15 cellular contexts compared by ENCODE assay signal in genomic region chr15:101213570-101213969, GRCh38. TPM values are rescaled to one million over a fixed set of nuclear protein-coding genes. Genes with fewer than 3 reads are reported as not detected.
DNase-seq lines count a peak whose midpoint lies in the region; ATAC-seq and TF ChIP-seq lines count a peak whose summit lies in the region.
"Had no signal": no experiment of that assay in that cellular context is flagged by ENCODE, and none has a peak within 500 bp of the region (broad histone marks: within the 10 kb centered on the region; RNA-seq: fewer than 3 reads in every experiment).

No MANE protein-coding gene starts in this region.

- peak overlapping the region; percentile 48 for H3K27ac Mint-ChIP-seq in activated CD4-positive, alpha-beta memory T cell treated with anti-CD3 and anti-CD28 coated beads for 36 hours
- no peak overlapping the region for H3K27ac Mint-ChIP-seq in activated CD4-positive, alpha-beta memory T cell treated with anti-CD3 and anti-CD28 coated beads, Interleukin-2, amount 10 ng/mL, durations not matched to agents 7 days and 5 days
- peak overlapping the region in 6 of 7 donors; percentile 13 to 82 (median 66) for H3K27ac Mint-ChIP-seq in CD14-positive monocyte
- H3K27ac Mint-ChIP-seq in activated T-helper 1 cell treated with anti-CD3 and anti-CD28 coated beads, Interleukin-12 subunit alpha, Interleukin-12 subunit beta, Interleukin-2, Interleukin-4 antibody, amounts not matched to agents 30 ng/mL and 10 ng/mL and 1 ng/mL, durations not matched to agents 14 hours and 24 hours and 36 hours, result peak overlapping the region; percentile 59

- peaks cover 31% of the 10 kb centered on the region for H3K4me1 ChIP-seq in foreskin keratinocyte

- H3K36me3 Mint-ChIP-seq in activated CD4-positive, alpha-beta memory T cell treated with anti-CD3 and anti-CD28 coated beads for 36 hours, result peaks cover 18% of the 10 kb centered on the region
- peaks cover 43% of the 10 kb centered on the region for H3K36me3 Mint-ChIP-seq in activated CD4-positive, alpha-beta memory T cell treated with anti-CD3 and anti-CD28 coated beads, Interleukin-2, amount 10 ng/mL, durations not matched to agents 7 days and 5 days (ENCODE audit: low read depth)
- H3K36me3 Mint-ChIP-seq in CD14-positive monocyte, result peaks cover 35 to 43% of the 10 kb centered on the region in 2 donors
- peaks cover 49% of the 10 kb centered on the region for H3K36me3 Mint-ChIP-seq in activated T-helper 1 cell treated with anti-CD3 and anti-CD28 coated beads, Interleukin-12 subunit alpha, Interleukin-12 subunit beta, Interleukin-2, Interleukin-4 antibody, amounts not matched to agents 30 ng/mL and 10 ng/mL and 1 ng/mL, durations not matched to agents 14 hours and 24 hours and 36 hours (ENCODE audit: low read depth)

- DNase-seq in activated CD4-positive, alpha-beta memory T cell treated with anti-CD3 and anti-CD28 coated beads for 36 hours, result no peak
- no peak for DNase-seq in activated CD4-positive, alpha-beta memory T cell treated with anti-CD3 and anti-CD28 coated beads, Interleukin-2, amount 10 ng/mL, durations not matched to agents 7 days and 5 days
- DNase-seq in CD14-positive monocyte (ENCODE audit: low spot score), result no peak
- DNase-seq in activated T-helper 1 cell treated with anti-CD3 and anti-CD28 coated beads, Interleukin-12 subunit alpha, Interleukin-12 subunit beta, Interleukin-2, Interleukin-4 antibody, amounts not matched to agents 30 ng/mL and 10 ng/mL and 1 ng/mL, durations not matched to agents 14 hours and 24 hours and 36 hours (ENCODE audit: low spot score), result no peak
- DNase-seq in foreskin keratinocyte, result peak; percentile 46 to 76
- no peak for DNase-seq in NOMO-1 treated with DMSO at 0.1 percent for 48 hours (lab: John Stamatoyannopoulos, UW; ENCODE audit: unreplicated experiment)
- DNase-seq in GM10266 (ENCODE audit: extremely low spot score), result no peak
- DNase-seq: Calu3, NCI-H1048, NCI-H146, NCI-H226, NCI-H526 had no signal

- no peak overlapping the region for H3K4me3 Mint-ChIP-seq in activated CD4-positive, alpha-beta memory T cell treated with anti-CD3 and anti-CD28 coated beads for 36 hours
- H3K4me3 Mint-ChIP-seq in activated CD4-positive, alpha-beta memory T cell treated with anti-CD3 and anti-CD28 coated beads, Interleukin-2, amount 10 ng/mL, durations not matched to agents 7 days and 5 days, result no peak overlapping the region
- H3K4me3 Mint-ChIP-seq in CD14-positive monocyte, result no peak overlapping the region
- H3K4me3 Mint-ChIP-seq in activated T-helper 1 cell treated with anti-CD3 and anti-CD28 coated beads, Interleukin-12 subunit alpha, Interleukin-12 subunit beta, Interleukin-2, Interleukin-4 antibody, amounts not matched to agents 30 ng/mL and 10 ng/mL and 1 ng/mL, durations not matched to agents 14 hours and 24 hours and 36 hours, result no peak overlapping the region

- CTCF ChIA-PET in activated CD4-positive, alpha-beta memory T cell treated with anti-CD3 and anti-CD28 coated beads for 36 hours (lab: Charles Lee), result no interaction called here
- CTCF ChIA-PET in activated CD4-positive, alpha-beta memory T cell treated with anti-CD3 and anti-CD28 coated beads, Interleukin-2, amount 10 ng/mL, durations not matched to agents 7 days and 5 days (lab: Charles Lee), result no interaction called here

- H3K27me3 ChIP-seq in foreskin keratinocyte, result no peaks in the 10 kb centered on the region

- H3K27ac ChIP-seq in foreskin keratinocyte, result peak overlapping the region; percentile 47

- ATAC-seq in foreskin keratinocyte (peak; percentile 52), GM18502 (IDR thresholded peaks at IDR 0.05; ENCODE audit: poor library complexity, unreplicated experiment) (no peak)
- ATAC-seq: GM12878, K562 had no signal

- no peaks in the 10 kb centered on the region for H3K27me3 Mint-ChIP-seq in activated CD4-positive, alpha-beta memory T cell treated with anti-CD3 and anti-CD28 coated beads for 36 hours
- H3K27me3 Mint-ChIP-seq in activated CD4-positive, alpha-beta memory T cell treated with anti-CD3 and anti-CD28 coated beads, Interleukin-2, amount 10 ng/mL, durations not matched to agents 7 days and 5 days, result no peaks in the 10 kb centered on the region
- peaks cover 0 to 1% (median 0%) of the 10 kb centered on the region in 3 donors for H3K27me3 Mint-ChIP-seq in CD14-positive monocyte (ENCODE audit: low read depth in 3 of 3)
- no peaks in the 10 kb centered on the region for H3K27me3 Mint-ChIP-seq in activated T-helper 1 cell treated with anti-CD3 and anti-CD28 coated beads, Interleukin-12 subunit alpha, Interleukin-12 subunit beta, Interleukin-2, Interleukin-4 antibody, amounts not matched to agents 30 ng/mL and 10 ng/mL and 1 ng/mL, durations not matched to agents 14 hours and 24 hours and 36 hours (ENCODE audit: insufficient read depth)

- POLR2A ChIA-PET in activated CD4-positive, alpha-beta memory T cell treated with anti-CD3 and anti-CD28 coated beads for 36 hours (lab: Charles Lee), result no interaction called here
- POLR2A ChIA-PET in activated CD4-positive, alpha-beta memory T cell treated with anti-CD3 and anti-CD28 coated beads, Interleukin-2, amount 10 ng/mL, durations not matched to agents 7 days and 5 days (lab: Charles Lee), result interaction anchor here (1.8 kb wide), 1 partner anchor 9 kb away, joined by 5 read pairs; no protein-coding TSS in a partner anchor

- peaks cover 81% of the 10 kb centered on the region for H3K4me1 Mint-ChIP-seq in activated CD4-positive, alpha-beta memory T cell treated with anti-CD3 and anti-CD28 coated beads for 36 hours (ENCODE audit: low read depth)
- peaks cover 67% of the 10 kb centered on the region for H3K4me1 Mint-ChIP-seq in activated CD4-positive, alpha-beta memory T cell treated with anti-CD3 and anti-CD28 coated beads, Interleukin-2, amount 10 ng/mL, durations not matched to agents 7 days and 5 days
- peaks cover 68% of the 10 kb centered on the region for H3K4me1 Mint-ChIP-seq in CD14-positive monocyte
- peaks cover 84% of the 10 kb centered on the region for H3K4me1 Mint-ChIP-seq in activated T-helper 1 cell treated with anti-CD3 and anti-CD28 coated beads, Interleukin-12 subunit alpha, Interleukin-12 subunit beta, Interleukin-2, Interleukin-4 antibody, amounts not matched to agents 30 ng/mL and 10 ng/mL and 1 ng/mL, durations not matched to agents 14 hours and 24 hours and 36 hours (ENCODE audit: low read depth)

- no peak for TF ChIP-seq CTCF in CD14-positive monocyte (IDR thresholded peaks at IDR 0.05)
- no peak for TF ChIP-seq CTCF in foreskin keratinocyte (conservative IDR thresholded peaks at IDR 0.05)
- no peak for TF ChIP-seq CTCF in GM10266 (IDR thresholded peaks at IDR 0.05; ENCODE audit: control insufficient read depth, insufficient read depth, low read depth, missing control alignments)

- intact Hi-C loops in activated CD4-positive, alpha-beta memory T cell treated with anti-CD3 and anti-CD28 coated beads for 36 hours (cut with micrococcal nuclease), result no loop called here
- intact Hi-C loops in CD14-positive monocyte (cut with micrococcal nuclease), result no loop called here
- intact Hi-C loops in activated T-helper 1 cell treated with anti-CD3 and anti-CD28 coated beads, Interleukin-12 subunit alpha, Interleukin-12 subunit beta, Interleukin-2, Interleukin-4 antibody, amounts not matched to agents 30 ng/mL and 10 ng/mL and 1 ng/mL, durations not matched to agents 14 hours and 24 hours and 36 hours (cut with micrococcal nuclease), result no loop called here

- no peaks in the 10 kb centered on the region for H3K9me3 Mint-ChIP-seq in activated CD4-positive, alpha-beta memory T cell treated with anti-CD3 and anti-CD28 coated beads for 36 hours
- no peaks in the 10 kb centered on the region for H3K9me3 Mint-ChIP-seq in activated CD4-positive, alpha-beta memory T cell treated with anti-CD3 and anti-CD28 coated beads, Interleukin-2, amount 10 ng/mL, durations not matched to agents 7 days and 5 days
- no peaks in the 10 kb centered on the region for H3K9me3 Mint-ChIP-seq in CD14-positive monocyte
- H3K9me3 Mint-ChIP-seq in activated T-helper 1 cell treated with anti-CD3 and anti-CD28 coated beads, Interleukin-12 subunit alpha, Interleukin-12 subunit beta, Interleukin-2, Interleukin-4 antibody, amounts not matched to agents 30 ng/mL and 10 ng/mL and 1 ng/mL, durations not matched to agents 14 hours and 24 hours and 36 hours, result no peaks in the 10 kb centered on the region

RNA-seq across cellular contexts. Expression of gene CHSY1, which starts 38.3 kb away (rescaled TPM):
- 10 to 100 TPM; 34.8 to 36.3 TPM for total RNA-seq in activated CD4-positive, alpha-beta memory T cell treated with anti-CD3 and anti-CD28 coated beads for 36 hours
- total RNA-seq in activated CD4-positive, alpha-beta memory T cell treated with anti-CD3 and anti-CD28 coated beads, Interleukin-2, amount 10 ng/mL, durations not matched to agents 7 days and 5 days, result 10 to 100 TPM; 61.7 to 62.0 TPM
- polyA plus RNA-seq in CD14-positive monocyte (1 to 10 TPM; 2.7 to 3.0 TPM), foreskin keratinocyte (9.2 and 11.8 TPM in 2 replicates)
- 76.3 and 78.0 TPM in 2 replicates for total RNA-seq in activated T-helper 1 cell treated with anti-CD3 and anti-CD28 coated beads, Interleukin-12 subunit alpha, Interleukin-12 subunit beta, Interleukin-2, Interleukin-4 antibody, amounts not matched to agents 30 ng/mL and 10 ng/mL and 1 ng/mL, durations not matched to agents 14 hours and 24 hours and 36 hours
- 31.1 and 33.2 TPM in 2 replicates for total RNA-seq in foreskin keratinocyte

Comparison
In these comparisons a context has a peak if more than half of its experiments do, and no peak if none do; other contexts are left out.
1. DNase-seq: peak in foreskin keratinocyte (2 of 2); none in activated CD4-positive, alpha-beta memory T cell treated with anti-CD3 and anti-CD28 coated beads for 36 hours (single experiment), activated CD4-positive, alpha-beta memory T cell treated with anti-CD3 and anti-CD28 coated beads, Interleukin-2, amount 10 ng/mL, durations not matched to agents 7 days and 5 days (single experiment), CD14-positive monocyte (single experiment), activated T-helper 1 cell treated with anti-CD3 and anti-CD28 coated beads, Interleukin-12 subunit alpha, Interleukin-12 subunit beta, Interleukin-2, Interleukin-4 antibody, amounts not matched to agents 30 ng/mL and 10 ng/mL and 1 ng/mL, durations not matched to agents 14 hours and 24 hours and 36 hours (single experiment), NOMO-1 treated with DMSO at 0.1 percent for 48 hours (single experiment) and GM10266 (single experiment).